ENCODE assay signal across 14 cellular contexts in genomic region chr20:10609726-10610125, GRCh38.
A peak's percentile ranks its signal among the peaks of the same experiment; 100 is the strongest.
DNase-seq lines count a peak whose midpoint lies in the region; TF ChIP-seq lines count a peak whose summit lies in the region.
"Had no signal": no experiment of that assay in that cellular context is flagged by ENCODE, and none has a peak within 500 bp of the region (broad histone marks: within the 10 kb centered on the region; RNA-seq: fewer than 3 reads in every experiment).

No MANE protein-coding gene starts in this region.

- H2AK5ac ChIP-seq in H9 (ENCODE audit: insufficient read length, low read length) (no peak overlapping the region), trophoblast cell (ENCODE audit: low read length) (no peak overlapping the region)

- H3K4me3 ChIP-seq in esophagus (ENCODE audit: low read depth in 1 of 2, low read length in 2 of 2) (no peak overlapping the region), mucosa of rectum (ENCODE audit: low read length in 2 of 2) (no peak overlapping the region), suprapubic skin (no peak overlapping the region), lower leg skin (ENCODE audit: low read depth, poor library complexity, severe bottlenecking) (no peak overlapping the region), trophoblast cell (ENCODE audit: low read depth, low read length) (no peak overlapping the region)
- H3K4me3 ChIP-seq: BLaER1 had no signal

- DNase-seq in H9 (no peak), suprapubic skin (ENCODE audit: low spot score in 2 of 2) (no peak), lower leg skin (ENCODE audit: low spot score in 2 of 2) (no peak), SW480 (ENCODE audit: low spot score) (no peak), NCI-H2029 treated with DMSO at 0.1 percent for 48 hours (lab: John Stamatoyannopoulos, UW) (no peak), trophoblast cell (no peak)
- DNase-seq: activated naive CD8-positive, alpha-beta T cell treated with anti-CD3 and anti-CD28 coated beads for 36 hours; dermis blood vessel endothelial cell; NCI-H2081; NK-92 treated with Interleukin-12 subunit alpha and Interleukin-12 subunit beta, amount 100 ng/mL, for 24 hours had no signal

- H3K9ac ChIP-seq in H9 (ENCODE audit: extremely low read depth, insufficient read length, low read length) (no peak overlapping the region), mucosa of rectum (ENCODE audit: low read depth in 1 of 2, low read length in 2 of 2) (no peak overlapping the region), trophoblast cell (ENCODE audit: low read length) (no peak overlapping the region)
- H3K9ac ChIP-seq: BLaER1 had no signal

- peak overlapping the region in 2 of 3 experiments; percentile 19 to 54; a peak in 3 of 7 replicates for H3K27ac Mint-ChIP-seq in H9
- H3K27ac Mint-ChIP-seq: activated naive CD8-positive, alpha-beta T cell treated with anti-CD3 and anti-CD28 coated beads for 36 hours had no signal

- H3K4me1 ChIP-seq in H9 (ENCODE audit: insufficient read depth, low read length): no peaks in the 10 kb centered on the region
- no peaks in the 10 kb centered on the region for H3K4me1 ChIP-seq in esophagus (ENCODE audit: control insufficient read depth in 2 of 2, insufficient read depth in 2 of 2, low read length in 1 of 2)
- H3K4me1 ChIP-seq in mucosa of rectum (ENCODE audit: control insufficient read depth in 2 of 2, insufficient read depth in 2 of 2, low read length in 2 of 2): no peaks in the 10 kb centered on the region
- H3K4me1 ChIP-seq in suprapubic skin: peaks cover 33% of the 10 kb centered on the region
- H3K4me1 ChIP-seq in trophoblast cell (ENCODE audit: control insufficient read depth in 1 of 2, insufficient read depth in 2 of 2, low read length in 2 of 2): no peaks in the 10 kb centered on the region

- no peak overlapping the region for H2BK120ac ChIP-seq in H9 (ENCODE audit: low read depth, low read length, poor library complexity, severe bottlenecking)
- H2BK120ac ChIP-seq in trophoblast cell (ENCODE audit: insufficient read depth, low read length, poor library complexity): no peak overlapping the region

- no peaks in the 10 kb centered on the region for H3K9me3 Mint-ChIP-seq in H9
- H3K9me3 Mint-ChIP-seq: activated naive CD8-positive, alpha-beta T cell treated with anti-CD3 and anti-CD28 coated beads for 36 hours had no signal

- H2BK20ac ChIP-seq in H9 (ENCODE audit: low read depth, low read length, poor library complexity, severe bottlenecking): no peak overlapping the region

- intact Hi-C loops in lower leg skin (cut with DNase I; ENCODE audit: low total_unique reads): no loop called here

- H4K91ac ChIP-seq in H9 (ENCODE audit: insufficient read length, low read depth, low read length): no peak overlapping the region
- no peak overlapping the region for H4K91ac ChIP-seq in trophoblast cell (ENCODE audit: low read depth, low read length)

- no peak overlapping the region for H3T11ph ChIP-seq in H9 (ENCODE audit: low read length)

- H4K20me1 ChIP-seq in H9 (ENCODE audit: control insufficient read depth, insufficient read depth, insufficient read length): no peaks in the 10 kb centered on the region
- H4K20me1 ChIP-seq: BLaER1 had no signal

- peaks cover 0 to 13% (median 3%) of the 10 kb centered on the region in 3 experiments; a peak in 4 of 7 replicates for H3K36me3 Mint-ChIP-seq in H9 (ENCODE audit: insufficient read depth in 1 of 3, low read depth in 3 of 3)

- H3K79me1 ChIP-seq in H9 (ENCODE audit: insufficient read depth, low read depth, low read length, poor library complexity, severe bottlenecking) (no peaks in the 10 kb centered on the region), trophoblast cell (ENCODE audit: low read length) (no peaks in the 10 kb centered on the region)

- no peaks in the 10 kb centered on the region for H3K27me3 Mint-ChIP-seq in H9 (ENCODE audit: low read depth)
- H3K27me3 Mint-ChIP-seq: activated naive CD8-positive, alpha-beta T cell treated with anti-CD3 and anti-CD28 coated beads for 36 hours had no signal

- H2BK12ac ChIP-seq in H9 (ENCODE audit: insufficient read length, low read depth, low read length) (no peak overlapping the region), trophoblast cell (ENCODE audit: low read length) (no peak overlapping the region)

- H3K4me1 Mint-ChIP-seq in H9: peaks cover 4 to 5% of the 10 kb centered on the region in 2 experiments; a peak in 3 of 4 replicates
- H3K4me1 Mint-ChIP-seq: activated naive CD8-positive, alpha-beta T cell treated with anti-CD3 and anti-CD28 coated beads for 36 hours had no signal

- H3K4ac ChIP-seq in H9 (ENCODE audit: low read depth, low read length) (no peak overlapping the region), trophoblast cell (ENCODE audit: low read depth, low read length) (no peak overlapping the region)

- H3K4me3 Mint-ChIP-seq in H9: no peak overlapping the region
- H3K4me3 Mint-ChIP-seq: activated naive CD8-positive, alpha-beta T cell treated with anti-CD3 and anti-CD28 coated beads for 36 hours had no signal

- H2BK15ac ChIP-seq in H9 (ENCODE audit: low read depth, low read length): no peak overlapping the region

- no peak overlapping the region for H4K12ac ChIP-seq in trophoblast cell (ENCODE audit: low read depth, low read length)

- H3K36me3 ChIP-seq in esophagus (ENCODE audit: control insufficient read depth in 2 of 2, insufficient read depth in 2 of 2, low read length in 1 of 2): peaks cover 0 to 3% of the 10 kb centered on the region in 2 donors
- no peaks in the 10 kb centered on the region for H3K36me3 ChIP-seq in mucosa of rectum (ENCODE audit: control insufficient read depth in 2 of 2, insufficient read depth in 2 of 2, low read length in 2 of 2)
- H3K36me3 ChIP-seq in suprapubic skin: no peaks in the 10 kb centered on the region
- no peaks in the 10 kb centered on the region for H3K36me3 ChIP-seq in trophoblast cell (ENCODE audit: control insufficient read depth in 1 of 2, insufficient read depth in 2 of 2, low read length in 2 of 2)

- H3K23me2 ChIP-seq in H9 (ENCODE audit: insufficient read length, low read depth, low read length, poor library complexity, severe bottlenecking): no peaks in the 10 kb centered on the region

- H4K8ac ChIP-seq in H9 (replicated peaks; ENCODE audit: insufficient read length, low read depth, low read length) (no peak overlapping the region), trophoblast cell (ENCODE audit: low read depth, low read length) (no peak overlapping the region)

- H3K23ac ChIP-seq in H9 (ENCODE audit: insufficient read length, low read depth, low read length): no peak overlapping the region
- H3K23ac ChIP-seq in trophoblast cell (ENCODE audit: low read length): no peak overlapping the region

- no peak overlapping the region for H2AFZ ChIP-seq in H9 (ENCODE audit: low read length)
- H2AFZ ChIP-seq in trophoblast cell (ENCODE audit: insufficient read depth, low read length, poor library complexity): no peak overlapping the region

- H3K27ac ChIP-seq in H9 (ENCODE audit: insufficient read length, low read depth, low read length): no peak overlapping the region
- H3K27ac ChIP-seq in esophagus (ENCODE audit: low read depth in 2 of 2, low read length in 1 of 2): peak overlapping the region; percentile 45 to 73
- H3K27ac ChIP-seq in mucosa of rectum (ENCODE audit: low read depth in 2 of 2, low read length in 2 of 2): peak overlapping the region; percentile 17 to 48
- H3K27ac ChIP-seq in suprapubic skin: peak overlapping the region; percentile 78
- H3K27ac ChIP-seq in trophoblast cell (ENCODE audit: low read depth, low read length): no peak overlapping the region
- H3K27ac ChIP-seq: BLaER1, VCaP had no signal

- no peak overlapping the region for H3K56ac ChIP-seq in H9 (ENCODE audit: insufficient read length, low read depth, low read length)

- no peak for TF ChIP-seq CTCF in H9 (conservative IDR thresholded peaks at IDR 0.05)
- no peak for TF ChIP-seq CTCF in suprapubic skin (IDR thresholded peaks at IDR 0.05)
- no peak for TF ChIP-seq CTCF in lower leg skin (IDR thresholded peaks at IDR 0.05)

- no peak overlapping the region for H4K5ac ChIP-seq in H9 (ENCODE audit: insufficient read length, low read depth, low read length)

- TF ChIP-seq POLR2A in suprapubic skin (IDR thresholded peaks at IDR 0.05) (no peak), lower leg skin (IDR thresholded peaks at IDR 0.05) (no peak)

- no peak overlapping the region for H3K18ac ChIP-seq in H9 (ENCODE audit: insufficient read length, low read depth, low read length)
- H3K18ac ChIP-seq in trophoblast cell (ENCODE audit: low read length): no peak overlapping the region

- H3K4me2 ChIP-seq in H9 (ENCODE audit: insufficient read depth, insufficient read length, low read length): no peak overlapping the region
- H3K4me2 ChIP-seq in trophoblast cell (ENCODE audit: low read length): no peak overlapping the region
- H3K4me2 ChIP-seq: BLaER1 had no signal

- no peaks in the 10 kb centered on the region for H3K79me2 ChIP-seq in H9 (ENCODE audit: insufficient read depth, low read length)
- H3K79me2 ChIP-seq in trophoblast cell (ENCODE audit: control insufficient read depth, insufficient read depth, low read length, poor library complexity): no peaks in the 10 kb centered on the region

- H3K9me3 ChIP-seq in H9 (ENCODE audit: control insufficient read depth, low read depth, low read length) (no peaks in the 10 kb centered on the region), esophagus (ENCODE audit: control insufficient read depth in 2 of 2, insufficient read depth in 1 of 2, low read depth in 1 of 2, low read length in 1 of 2) (no peaks in the 10 kb centered on the region), mucosa of rectum (ENCODE audit: control insufficient read depth in 2 of 2, low read length in 2 of 2) (no peaks in the 10 kb centered on the region), suprapubic skin (no peaks in the 10 kb centered on the region), trophoblast cell (ENCODE audit: insufficient read depth, low read depth, low read length) (no peaks in the 10 kb centered on the region)
- H3K9me3 ChIP-seq: BLaER1 had no signal

- H2BK5ac ChIP-seq in H9 (ENCODE audit: insufficient read length, low read length): no peak overlapping the region
- H2BK5ac ChIP-seq in trophoblast cell (ENCODE audit: low read depth, low read length, poor library complexity): no peak overlapping the region

- H3K14ac ChIP-seq in H9 (ENCODE audit: insufficient read depth, low read length) (no peak overlapping the region), trophoblast cell (ENCODE audit: low read length) (no peak overlapping the region)

- H3K27me3 ChIP-seq in H9 (ENCODE audit: insufficient read depth, low read length) (no peaks in the 10 kb centered on the region), esophagus (ENCODE audit: control insufficient read depth in 1 of 2, insufficient read depth in 2 of 2, low read length in 2 of 2) (no peaks in the 10 kb centered on the region), mucosa of rectum (ENCODE audit: control insufficient read depth in 2 of 2, insufficient read depth in 2 of 2, low read length in 2 of 2) (no peaks in the 10 kb centered on the region), suprapubic skin (no peaks in the 10 kb centered on the region), trophoblast cell (ENCODE audit: insufficient read depth, low read length) (no peaks in the 10 kb centered on the region)
- H3K27me3 ChIP-seq: BLaER1 had no signal

- no peak for TF ChIP-seq EP300 in suprapubic skin (IDR thresholded peaks at IDR 0.05)

Comparison
In these comparisons a context has a peak if more than half of its experiments do, and no peak if none do; other contexts are left out.
1. H3K27ac ChIP-seq: peak in esophagus (2 of 2), mucosa of rectum (2 of 2) and suprapubic skin (single experiment); none in H9 (single experiment) and trophoblast cell (single experiment).